In the genomic region with DNA sequence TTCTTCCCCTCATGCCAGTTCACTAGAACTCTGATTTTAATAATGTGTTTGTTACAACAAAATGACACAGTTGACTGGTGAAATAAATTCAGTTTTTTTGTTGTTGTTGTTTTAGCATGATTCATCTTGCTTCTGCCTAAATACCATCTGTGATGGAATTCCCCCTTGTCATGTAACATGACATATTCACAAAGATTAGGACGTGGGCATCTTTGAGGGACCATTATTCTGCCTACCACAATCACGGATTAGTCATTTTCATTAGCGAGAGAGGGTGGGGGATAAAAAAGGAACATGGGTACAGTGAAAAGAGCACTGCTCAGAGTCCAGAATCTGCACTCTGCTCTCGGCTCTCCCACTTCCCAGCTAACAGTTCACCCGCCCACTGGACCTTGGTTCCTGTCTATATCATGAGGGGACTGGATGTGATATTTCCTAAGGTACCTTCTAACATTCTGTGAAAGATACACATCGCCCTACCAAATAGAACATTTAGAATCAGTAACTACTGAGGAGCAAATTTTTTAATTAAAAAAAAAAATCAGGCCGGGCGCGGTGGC, we compare ENCODE assay signal across 16 cellular contexts. TPM values are rescaled to one million over a fixed set of nuclear protein-coding genes. Genes with fewer than 3 reads are reported as not detected.
A peak's percentile ranks its signal among the peaks of the same experiment; 100 is the strongest.
DNase-seq lines count a peak whose midpoint lies in the region; ATAC-seq and TF ChIP-seq lines count a peak whose summit lies in the region.
"Had no signal": no experiment of that assay in that cellular context is flagged by ENCODE, and none has a peak within 500 bp of the region (broad histone marks: within the 10 kb centered on the region; RNA-seq: fewer than 3 reads in every experiment).

No MANE protein-coding gene starts in this region.

- peak overlapping the region; percentile 26 for H3K27ac Mint-ChIP-seq in T-helper 2 cell treated with Interferon-gamma antibody and Interleukin-4, amounts not matched to agents 5 μg/mL and 100 μg/mL, for 36 hours
- H3K27ac Mint-ChIP-seq in Calu3 (ENCODE audit: unreplicated experiment) = peak overlapping the region; percentile 47
- H3K27ac Mint-ChIP-seq: nephron progenitor cell had no signal

- intact Hi-C loops in Calu3 (cut with micrococcal nuclease; ENCODE audit: unreplicated experiment) (no loop called here), left colon (cut with DNase I, micrococcal nuclease) (no loop called here), esophagus squamous epithelium (cut with DNase I) (no loop called here), spleen (cut with DNase I; ENCODE audit: low total_unique reads) (no loop called here)

- H3K4me3 Mint-ChIP-seq in T-helper 2 cell treated with Interferon-gamma antibody and Interleukin-4, amounts not matched to agents 5 μg/mL and 100 μg/mL, for 36 hours = no peak overlapping the region
- H3K4me3 Mint-ChIP-seq in Calu3 (ENCODE audit: low read depth, unreplicated experiment) = no peak overlapping the region
- H3K4me3 Mint-ChIP-seq: nephron progenitor cell had no signal

- CTCF ChIA-PET in Calu3 (lab: Charles Lee) = no interaction called here

- WGBS in esophagus squamous epithelium, 2 donors = 72 to 75% methylated on average over 8 to 9 of the region's 9 CpGs
- WGBS in spleen, 5 donors = 88 to 96% (median 91%) methylated on average over 9 of the region's 9 CpGs

- no peak for TF ChIP-seq POLR2A in esophagus squamous epithelium (IDR thresholded peaks at IDR 0.05)
- no peak for TF ChIP-seq POLR2A in spleen (IDR thresholded peaks at IDR 0.05)

- H3K4me1 Mint-ChIP-seq in T-helper 2 cell treated with Interferon-gamma antibody and Interleukin-4, amounts not matched to agents 5 μg/mL and 100 μg/mL, for 36 hours (ENCODE audit: low read depth) = peaks cover 14% of the 10 kb centered on the region
- H3K4me1 Mint-ChIP-seq in Calu3 (ENCODE audit: low read depth, unreplicated experiment) = peaks cover 14% of the 10 kb centered on the region

- peaks cover 40% of the 10 kb centered on the region for H3K36me3 Mint-ChIP-seq in T-helper 2 cell treated with Interferon-gamma antibody and Interleukin-4, amounts not matched to agents 5 μg/mL and 100 μg/mL, for 36 hours (ENCODE audit: low read depth)
- peaks cover 14% of the 10 kb centered on the region for H3K36me3 Mint-ChIP-seq in Calu3 (ENCODE audit: insufficient read depth, unreplicated experiment)

- H3K27ac ChIP-seq in esophagus squamous epithelium (no peak overlapping the region), spleen (no peak overlapping the region)
- H3K27ac ChIP-seq: A549, prostate gland had no signal

- no peaks in the 10 kb centered on the region for H3K9me3 Mint-ChIP-seq in T-helper 2 cell treated with Interferon-gamma antibody and Interleukin-4, amounts not matched to agents 5 μg/mL and 100 μg/mL, for 36 hours
- no peaks in the 10 kb centered on the region for H3K9me3 Mint-ChIP-seq in Calu3 (ENCODE audit: low read depth, unreplicated experiment)

- no peak for TF ChIP-seq CTCF in Calu3 (IDR thresholded peaks at IDR 0.05; ENCODE audit: unreplicated experiment)
- no peak for TF ChIP-seq CTCF in esophagus squamous epithelium (IDR thresholded peaks at IDR 0.05)
- no peak for TF ChIP-seq CTCF in spleen (IDR thresholded peaks at IDR 0.05 in 8 of 11, conservative IDR thresholded peaks at IDR 0.05 in 3 of 11)

- no peaks in the 10 kb centered on the region for H3K27me3 Mint-ChIP-seq in T-helper 2 cell treated with Interferon-gamma antibody and Interleukin-4, amounts not matched to agents 5 μg/mL and 100 μg/mL, for 36 hours (ENCODE audit: low read depth)
- H3K27me3 Mint-ChIP-seq in Calu3 (ENCODE audit: unreplicated experiment) = no peaks in the 10 kb centered on the region

- H3K4me1 ChIP-seq in adipocyte (ENCODE audit: control insufficient read depth, insufficient read depth, low read length) (no peaks in the 10 kb centered on the region), esophagus squamous epithelium (peaks cover 0 to under 1% (median 0%) of the 10 kb centered on the region in 3 donors), spleen (no peaks in the 10 kb centered on the region)
- H3K4me1 ChIP-seq: prostate gland had no signal

- no peaks in the 10 kb centered on the region for H3K9me3 ChIP-seq in adipocyte (ENCODE audit: control insufficient read depth, low read length)
- no peaks in the 10 kb centered on the region for H3K9me3 ChIP-seq in esophagus squamous epithelium
- no peaks in the 10 kb centered on the region for H3K9me3 ChIP-seq in spleen
- H3K9me3 ChIP-seq: A549, prostate gland had no signal

- H3K27me3 ChIP-seq in adipocyte (replicated peaks; ENCODE audit: control insufficient read depth, insufficient read depth, low read length) (no peaks in the 10 kb centered on the region), esophagus squamous epithelium (no peaks in the 10 kb centered on the region), spleen (replicated peaks in 1 of 7) (no peaks in the 10 kb centered on the region)

- peak; percentile 82 for ATAC-seq in left colon
- ATAC-seq: A549; HCT116; stimulated activated naive CD8-positive, alpha-beta T cell treated with anti-CD3 and anti-CD28 coated beads, Interleukin-15, Interleukin-2, amounts not matched to agents 100 U/mL and 50 U/mL, for 24 hours had no signal

- DNase-seq in T-helper 2 cell treated with Interferon-gamma antibody and Interleukin-4, amounts not matched to agents 5 μg/mL and 100 μg/mL, for 36 hours (ENCODE audit: low spot score) = no peak
- no peak for DNase-seq in T-helper 2 cell
- DNase-seq in Calu3 = no peak
- DNase-seq in adipocyte (ENCODE audit: low read depth) = peak; percentile 41
- DNase-seq in left colon = no peak
- DNase-seq in esophagus squamous epithelium (lab: John Stamatoyannopoulos, UW) = no peak
- no peak for DNase-seq in stimulated activated CD4-positive, alpha-beta T cell treated with anti-CD3 and anti-CD28 coated beads, Interleukin-2, amount 100 ng/mL, for 24 hours
- DNase-seq in spleen = no peak
- DNase-seq: activated T-cell treated with anti-CD3 and anti-CD28 coated beads for 4 hours; mesenchymal stem cell; NCI-H146; nephron progenitor cell; stimulated activated naive CD8-positive, alpha-beta T cell treated with anti-CD3 and anti-CD28 coated beads, Interleukin-15, Interleukin-2, amounts not matched to agents 100 U/mL and 50 U/mL, for 24 hours had no signal

- H3K9ac ChIP-seq in adipocyte (ENCODE audit: low read length) = no peak overlapping the region

- no TSS peak for BruUV-seq in Calu3 (replicated peaks; lab: Mats Ljungman, UMichigan)

- H3K4me3 ChIP-seq in adipocyte (ENCODE audit: low read length) = no peak overlapping the region
- H3K4me3 ChIP-seq in esophagus squamous epithelium = no peak overlapping the region
- H3K4me3 ChIP-seq in spleen = no peak overlapping the region
- H3K4me3 ChIP-seq: A549, prostate gland had no signal

- peaks cover 46% of the 10 kb centered on the region for H3K36me3 ChIP-seq in adipocyte (ENCODE audit: control insufficient read depth, insufficient read depth, low read length, severe bottlenecking)
- peaks cover 0 to 67% (median 5%) of the 10 kb centered on the region in 3 donors for H3K36me3 ChIP-seq in esophagus squamous epithelium
- peaks cover 0 to 100% (median 42%) of the 10 kb centered on the region in 6 donors for H3K36me3 ChIP-seq in spleen
- H3K36me3 ChIP-seq: prostate gland had no signal

RNA-seq across cellular contexts. Expression of a gene that starts 11.3 kb away (rescaled TPM):
- 94.7 and 106 TPM in 2 replicates for total RNA-seq in Calu3 (2022)
- total RNA-seq in left colon = 100 to 1,000 TPM; 126 to 143 TPM
- total RNA-seq in esophagus squamous epithelium = 10 to 100 TPM; 52.9 to 76.4 (median 61.3) TPM
- total RNA-seq in spleen = 10 to 100 TPM; 35.6 to 70.2 (median 43.2) TPM
- 10 to 100 TPM; 24.3 to 42.7 (median 30.6) TPM for polyA plus RNA-seq in spleen

RNA-seq across cellular contexts. Expression of a gene that starts 12.7 kb away (rescaled TPM):
- total RNA-seq in Calu3 (2022) = 23.1 and 24.0 TPM in 2 replicates
- total RNA-seq in left colon = 10 to 100 TPM in 1 of 2 donors, 1 to 10 TPM in 1; 9.4 to 11.1 TPM
- 10 to 100 TPM; 15.2 to 38.1 (median 23.0) TPM for total RNA-seq in esophagus squamous epithelium
- 10 to 100 TPM; 12.8 to 20.7 (median 14.2) TPM for total RNA-seq in spleen
- 1 to 10 TPM; 6.9 to 9.2 (median 8.8) TPM for polyA plus RNA-seq in spleen
